Comparison of ENCODE assay signal across 9 cellular contexts in genomic region chr2:190119257-190119656, GRCh38. TPM values are rescaled to one million over a fixed set of nuclear protein-coding genes. Genes with fewer than 3 reads are reported as not detected.
DNase-seq lines count a peak whose midpoint lies in the region; ATAC-seq and TF ChIP-seq lines count a peak whose summit lies in the region.
"Had no signal": no experiment of that assay in that cellular context is flagged by ENCODE, and none has a peak within 500 bp of the region (broad histone marks: within the 10 kb centered on the region; RNA-seq: fewer than 3 reads in every experiment).

No MANE protein-coding gene starts in this region.

- TF ChIP-seq RAD21 in liver (IDR thresholded peaks at IDR 0.05), result no peak

- ATAC-seq in upper lobe of right lung, result peak; percentile 77
- ATAC-seq in HG03039 (IDR thresholded peaks at IDR 0.05; ENCODE audit: unreplicated experiment), result no peak
- no peak for ATAC-seq in GM19463 (IDR thresholded peaks at IDR 0.05; ENCODE audit: unreplicated experiment)

- H3K36me3 ChIP-seq in liver (ENCODE audit: control insufficient read depth in 4 of 4, insufficient read depth in 3 of 4, low read depth in 1 of 4, low read length in 3 of 4), result no peaks in the 10 kb centered on the region
- no peaks in the 10 kb centered on the region for H3K36me3 ChIP-seq in upper lobe of right lung

- H3K27me3 ChIP-seq in liver (ENCODE audit: control insufficient read depth in 4 of 4, insufficient read depth in 4 of 4, low read length in 3 of 4) (no peaks in the 10 kb centered on the region), upper lobe of right lung (no peaks in the 10 kb centered on the region)

- H3K9me3 ChIP-seq in liver (ENCODE audit: control insufficient read depth in 4 of 4, low read length in 3 of 4), result peaks cover 0 to 2% (median 0%) of the 10 kb centered on the region in 4 donors
- H3K9me3 ChIP-seq in upper lobe of right lung, result no peaks in the 10 kb centered on the region

- H3K36me3 Mint-ChIP-seq in dendritic cell treated with granulocyte-macrophage colony-stimulating factor and Interleukin-4, amounts not matched to agents 40 ng/mL and 50 ng/mL, for 4 days (ENCODE audit: low read depth), result no peaks in the 10 kb centered on the region

- no peaks in the 10 kb centered on the region for H3K9me3 Mint-ChIP-seq in dendritic cell treated with granulocyte-macrophage colony-stimulating factor and Interleukin-4, amounts not matched to agents 40 ng/mL and 50 ng/mL, for 4 days

- H3K27ac Mint-ChIP-seq in dendritic cell treated with granulocyte-macrophage colony-stimulating factor and Interleukin-4, amounts not matched to agents 40 ng/mL and 50 ng/mL, for 4 days, result no peak overlapping the region

- DNase-seq in activated naive CD4-positive, alpha-beta T cell treated with anti-CD3 and anti-CD28 coated beads, Interleukin-2, amount 50 U/mL, for 16 hours, result peak; percentile 20
- DNase-seq in activated naive CD4-positive, alpha-beta T cell treated with Interleukin-2 at 50 U/mL for 16 hours, result no peak
- DNase-seq in upper lobe of right lung (no peak), HK-2 (ENCODE audit: unreplicated experiment) (no peak)

- peak overlapping the region in 1 of 3 donors; percentile 26 for H3K4me3 ChIP-seq in liver (ENCODE audit: low read depth in 1 of 3, low read length in 3 of 3)
- peak overlapping the region; percentile 36 for H3K4me3 ChIP-seq in upper lobe of right lung

- 50% methylated on average over 14 of the region's 14 CpGs for WGBS in liver

- intact Hi-C loops in dendritic cell treated with granulocyte-macrophage colony-stimulating factor and Interleukin-4, amounts not matched to agents 40 ng/mL and 50 ng/mL, for 4 days (cut with micrococcal nuclease), result no loop called here
- intact Hi-C loops in upper lobe of right lung (cut with DNase I), result no loop called here

- H3K27ac ChIP-seq in liver (ENCODE audit: low read depth in 1 of 2, low read length in 2 of 2) (no peak overlapping the region), upper lobe of right lung (no peak overlapping the region)

- peak overlapping the region; percentile 39 for H3K4me3 Mint-ChIP-seq in dendritic cell treated with granulocyte-macrophage colony-stimulating factor and Interleukin-4, amounts not matched to agents 40 ng/mL and 50 ng/mL, for 4 days

- no peaks in the 10 kb centered on the region for H3K4me1 ChIP-seq in liver (ENCODE audit: control insufficient read depth in 4 of 4, insufficient read depth in 4 of 4, low read length in 3 of 4)
- H3K4me1 ChIP-seq in upper lobe of right lung, result no peaks in the 10 kb centered on the region

- H3K4me1 Mint-ChIP-seq in dendritic cell treated with granulocyte-macrophage colony-stimulating factor and Interleukin-4, amounts not matched to agents 40 ng/mL and 50 ng/mL, for 4 days (ENCODE audit: low read depth), result no peaks in the 10 kb centered on the region

- no peak for TF ChIP-seq CTCF in liver (IDR thresholded peaks at IDR 0.05; ENCODE audit: low read depth, low read length, missing input control)
- TF ChIP-seq CTCF in upper lobe of right lung (IDR thresholded peaks at IDR 0.05), result no peak

- no peak overlapping the region for H3K9ac ChIP-seq in liver (ENCODE audit: low read depth in 1 of 2, low read length in 2 of 2)

- no peaks in the 10 kb centered on the region for H3K27me3 Mint-ChIP-seq in dendritic cell treated with granulocyte-macrophage colony-stimulating factor and Interleukin-4, amounts not matched to agents 40 ng/mL and 50 ng/mL, for 4 days

TF ChIP-seq in liver, 16 proteins besides CTCF, POLR2A, EP300 and RAD21:
- TF ChIP-seq MAX (IDR thresholded peaks at IDR 0.05) (peak; percentile 8), YY1 (IDR thresholded peaks at IDR 0.05) (no peak)

RNA-seq across cellular contexts. Expression of gene MSTN, which starts 56.7 kb away (rescaled TPM):
- total RNA-seq in liver, result under 1 TPM; 0.08 to 0.09 TPM
- under 1 TPM in 1 of 2 donors, not detected in 1; 0.21 TPM for polyA plus RNA-seq in liver
- total RNA-seq in upper lobe of right lung, result not detected
- polyA plus RNA-seq: BJ had no signal
